Comparison of ENCODE assay signal across 10 cellular contexts in genomic region chr11:61718046-61718531, GRCh38. TPM values are rescaled to one million over a fixed set of nuclear protein-coding genes. Genes with fewer than 3 reads are reported as not detected.
DNase-seq lines count a peak whose midpoint lies in the region; ATAC-seq and TF ChIP-seq lines count a peak whose summit lies in the region.
"Had no signal": no experiment of that assay in that cellular context is flagged by ENCODE, and none has a peak within 500 bp of the region (broad histone marks: within the 10 kb centered on the region; RNA-seq: fewer than 3 reads in every experiment).

No MANE protein-coding gene starts in this region.

- no peak overlapping the region for H3K27ac ChIP-seq in cardiac muscle cell
- peak overlapping the region; percentile 64 to 83 for H3K27ac ChIP-seq in uterus
- no peak overlapping the region for H3K27ac ChIP-seq in naive thymus-derived CD4-positive, alpha-beta T cell (ENCODE audit: low read depth, low read length)

- ATAC-seq in Right ventricle myocardium inferior, result no peak
- ATAC-seq in naive thymus-derived CD4-positive, alpha-beta T cell, result no peak

- POLR2A ChIA-PET in naive thymus-derived CD4-positive, alpha-beta T cell (lab: Charles Lee), result no interaction called here

- intact Hi-C loops in Right ventricle myocardium inferior (cut with DNase I) (no loop called here), uterus (cut with DNase I; ENCODE audit: low total_unique reads) (no loop called here)
- intact Hi-C loops in naive thymus-derived CD4-positive, alpha-beta T cell (cut with micrococcal nuclease), result no loop called here

- no peaks in the 10 kb centered on the region for H3K36me3 ChIP-seq in cardiac muscle cell
- H3K36me3 ChIP-seq in uterus, result no peaks in the 10 kb centered on the region
- H3K36me3 ChIP-seq in naive thymus-derived CD4-positive, alpha-beta T cell (ENCODE audit: control insufficient read depth in 2 of 3, insufficient read depth in 3 of 3, low read length in 3 of 3), result no peaks in the 10 kb centered on the region

- no peaks in the 10 kb centered on the region for H3K9me3 Mint-ChIP-seq in neural crest cell
- H3K9me3 Mint-ChIP-seq in naive thymus-derived CD4-positive, alpha-beta T cell, result peaks cover 0 to 1% (median 0%) of the 10 kb centered on the region in 11 donors
- H3K9me3 Mint-ChIP-seq: activated naive CD4-positive, alpha-beta T cell treated with anti-CD3 and anti-CD28 coated beads, Interleukin-2, amount 50 U/mL, for 24 hours had no signal

- H3K4me1 Mint-ChIP-seq in neural crest cell, result peaks cover 60% of the 10 kb centered on the region
- peaks cover 0 to 8% (median 0%) of the 10 kb centered on the region in 7 donors for H3K4me1 Mint-ChIP-seq in naive thymus-derived CD4-positive, alpha-beta T cell
- H3K4me1 Mint-ChIP-seq: activated naive CD4-positive, alpha-beta T cell treated with anti-CD3 and anti-CD28 coated beads, Interleukin-2, amount 50 U/mL, for 24 hours had no signal

- H3K4me3 Mint-ChIP-seq in neural crest cell, result peak overlapping the region; percentile 88
- no peak overlapping the region for H3K4me3 Mint-ChIP-seq in naive thymus-derived CD4-positive, alpha-beta T cell
- H3K4me3 Mint-ChIP-seq: activated naive CD4-positive, alpha-beta T cell treated with anti-CD3 and anti-CD28 coated beads, Interleukin-2, amount 50 U/mL, for 24 hours had no signal

- H3K36me3 Mint-ChIP-seq in neural crest cell (ENCODE audit: low read depth), result peaks cover 2% of the 10 kb centered on the region
- no peaks in the 10 kb centered on the region for H3K36me3 Mint-ChIP-seq in naive thymus-derived CD4-positive, alpha-beta T cell
- H3K36me3 Mint-ChIP-seq: activated naive CD4-positive, alpha-beta T cell treated with anti-CD3 and anti-CD28 coated beads, Interleukin-2, amount 50 U/mL, for 24 hours had no signal

- DNase-seq in cardiac muscle cell (ENCODE audit: low read depth in 1 of 2, low spot score in 1 of 2) (no peak), Right ventricle myocardium inferior (ENCODE audit: missing footprints) (no peak), fibroblast of mammary gland (ENCODE audit: low read depth) (no peak), neural crest cell (ENCODE audit: low read depth, low spot score) (no peak), uterus (no peak), NCI-H187 (lab: John Stamatoyannopoulos, UW) (no peak), GM19238 (ENCODE audit: insufficient read length, low spot score) (no peak)
- DNase-seq in naive thymus-derived CD4-positive, alpha-beta T cell, result no peak

- CTCF ChIA-PET in naive thymus-derived CD4-positive, alpha-beta T cell (lab: Charles Lee), result no interaction called here

- H3K27me3 ChIP-seq in cardiac muscle cell (no peaks in the 10 kb centered on the region), uterus (no peaks in the 10 kb centered on the region)
- H3K27me3 ChIP-seq in naive thymus-derived CD4-positive, alpha-beta T cell (ENCODE audit: control insufficient read depth in 2 of 2, insufficient read depth in 2 of 2, low read length in 2 of 2), result no peaks in the 10 kb centered on the region

- H3K27ac Mint-ChIP-seq in neural crest cell (ENCODE audit: unreplicated experiment), result peak overlapping the region; percentile 97
- H3K27ac Mint-ChIP-seq in naive thymus-derived CD4-positive, alpha-beta T cell, result no peak overlapping the region
- H3K27ac Mint-ChIP-seq: activated naive CD4-positive, alpha-beta T cell treated with anti-CD3 and anti-CD28 coated beads, Interleukin-2, amount 50 U/mL, for 24 hours had no signal

- H3K4me3 ChIP-seq in cardiac muscle cell (peak overlapping the region; percentile 25), fibroblast of mammary gland (ENCODE audit: control insufficient read depth, low read depth, low read length) (peak overlapping the region; percentile 31), uterus (peak overlapping the region; percentile 37 to 46)
- H3K4me3 ChIP-seq in naive thymus-derived CD4-positive, alpha-beta T cell (ENCODE audit: low read length), result no peak overlapping the region

- no peaks in the 10 kb centered on the region for H3K27me3 Mint-ChIP-seq in neural crest cell (ENCODE audit: low read depth)
- H3K27me3 Mint-ChIP-seq in naive thymus-derived CD4-positive, alpha-beta T cell, result peaks cover 0 to 6% (median 0%) of the 10 kb centered on the region in 5 donors
- H3K27me3 Mint-ChIP-seq: activated naive CD4-positive, alpha-beta T cell treated with anti-CD3 and anti-CD28 coated beads, Interleukin-2, amount 50 U/mL, for 24 hours had no signal

- TF ChIP-seq POLR2A in uterus (IDR thresholded peaks at IDR 0.05), result no peak

- no peaks in the 10 kb centered on the region for H3K9me3 ChIP-seq in cardiac muscle cell (ENCODE audit: low read depth)
- no peaks in the 10 kb centered on the region for H3K9me3 ChIP-seq in uterus
- no peaks in the 10 kb centered on the region for H3K9me3 ChIP-seq in naive thymus-derived CD4-positive, alpha-beta T cell (ENCODE audit: control insufficient read depth in 2 of 3, low read length in 3 of 3)

- H3K4me1 ChIP-seq in cardiac muscle cell (ENCODE audit: low read depth) (peaks cover 8% of the 10 kb centered on the region), uterus (peaks cover 0 to 9% of the 10 kb centered on the region in 2 donors)
- no peaks in the 10 kb centered on the region for H3K4me1 ChIP-seq in naive thymus-derived CD4-positive, alpha-beta T cell (ENCODE audit: control insufficient read depth in 2 of 2, insufficient read depth in 2 of 2, low read length in 2 of 2)

- TF ChIP-seq CTCF in cardiac muscle cell (IDR thresholded peaks at IDR 0.05; ENCODE audit: low read depth, low read length) (no peak), fibroblast of mammary gland (conservative IDR thresholded peaks at IDR 0.05; ENCODE audit: control insufficient read depth, insufficient read depth, low read depth, low read length) (no peak), neural crest cell (conservative IDR thresholded peaks at IDR 0.05) (no peak), uterus (IDR thresholded peaks at IDR 0.05) (no peak)

RNA-seq across cellular contexts. Expression of gene MYRF, which starts 34.3 kb away (rescaled TPM):
- total RNA-seq in cardiac muscle cell (48.0 and 56.9 TPM in 2 replicates), Right ventricle myocardium inferior (0.30 TPM), neural crest cell (3.5 and 3.9 TPM in 2 replicates), uterus (100 to 1,000 TPM in 1 of 4 donors, 10 to 100 TPM in 2, 1 to 10 TPM in 1; 6.4 to 106 (median 12.7) TPM)
- polyA plus RNA-seq in cardiac muscle cell, result 29.3 and 41.2 TPM in 2 replicates
- 1 to 10 TPM in 1 of 5 experiments, under 1 TPM in 4; 0.19 to 1.5 (median 0.29) TPM for total RNA-seq in naive thymus-derived CD4-positive, alpha-beta T cell
- under 1 TPM in 1 of 2 donors, not detected in 1; 0.44 TPM for polyA plus RNA-seq in naive thymus-derived CD4-positive, alpha-beta T cell

RNA-seq across cellular contexts. Expression of gene DAGLA, which starts 37.9 kb away (rescaled TPM):
- total RNA-seq in cardiac muscle cell, result 5.5 and 6.3 TPM in 2 replicates
- polyA plus RNA-seq in cardiac muscle cell, result 2.1 and 3.4 TPM in 2 replicates
- total RNA-seq in Right ventricle myocardium inferior, result 4.3 TPM
- 19.7 and 21.0 TPM in 2 replicates for total RNA-seq in neural crest cell
- 1 to 10 TPM in 2 of 4 donors, under 1 TPM in 2; 0.29 to 5.4 (median 1.9) TPM for total RNA-seq in uterus
- total RNA-seq in naive thymus-derived CD4-positive, alpha-beta T cell, result 1 to 10 TPM in 1 of 5 experiments, under 1 TPM in 4; 0.15 to 2.1 (median 0.35) TPM
- under 1 TPM; 0.24 to 0.26 TPM for polyA plus RNA-seq in naive thymus-derived CD4-positive, alpha-beta T cell
- total RNA-seq: OCI-LY7 had no signal

Comparison
In these comparisons a context has a peak if more than half of its experiments do, and no peak if none do; other contexts are left out.
1. H3K27ac ChIP-seq: peak in uterus (2 of 2); none in cardiac muscle cell (single experiment) and naive thymus-derived CD4-positive, alpha-beta T cell (single experiment).